12 cellular contexts compared by ENCODE assay signal in the genomic region with DNA sequence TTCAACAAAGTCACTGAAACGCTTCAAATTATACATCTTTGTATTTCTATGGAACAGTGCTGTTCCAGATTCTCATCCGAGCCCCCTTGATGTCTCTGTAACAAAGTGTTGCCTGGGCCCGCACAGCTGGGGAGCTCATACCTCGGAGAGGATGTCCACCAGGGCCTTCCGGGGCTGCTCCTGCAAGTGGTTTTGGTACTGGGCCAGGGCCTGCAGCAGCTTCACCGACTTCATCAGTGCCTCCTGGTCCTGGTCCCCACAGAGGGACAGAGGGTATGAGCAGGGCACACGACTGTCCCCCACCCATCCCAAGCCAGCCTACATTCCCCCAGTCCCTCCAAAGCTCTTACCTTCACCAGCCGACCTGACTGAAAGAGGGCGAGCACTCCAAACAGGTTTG. TPM values are rescaled to one million over a fixed set of nuclear protein-coding genes. Genes with fewer than 3 reads are reported as not detected.
A peak's percentile ranks its signal among the peaks of the same experiment; 100 is the strongest.
DNase-seq lines count a peak whose midpoint lies in the region; ATAC-seq and TF ChIP-seq lines count a peak whose summit lies in the region.
"Had no signal": no experiment of that assay in that cellular context is flagged by ENCODE, and none has a peak within 500 bp of the region (broad histone marks: within the 10 kb centered on the region; RNA-seq: fewer than 3 reads in every experiment).

No MANE protein-coding gene starts in this region.

- peaks cover 9% of the 10 kb centered on the region for H3K27me3 Mint-ChIP-seq in GM23338 (ENCODE audit: insufficient read depth, low read depth, poor library complexity)
- no peaks in the 10 kb centered on the region for H3K27me3 Mint-ChIP-seq in activated T-helper 2 cell treated with anti-CD3 and anti-CD28 coated beads, Interferon-gamma antibody, Interleukin-2, Interleukin-4, amounts not matched to agents 10 μg/mL and 5 μg/mL and 100 μg/mL, durations not matched to agents 14 hours and 24 hours and 36 hours (ENCODE audit: low read depth)

- H2AFZ ChIP-seq in GM23338, result no peak overlapping the region

- H3K4me3 ChIP-seq in AG04450 (ENCODE audit: low read depth, low read length) (peak overlapping the region; percentile 97), GM23338 (peak overlapping the region; percentile 93), lower lobe of right lung (peak overlapping the region; percentile 79)

- H4K20me1 ChIP-seq in GM23338 (replicated peaks; ENCODE audit: insufficient read depth), result peaks cover 11% of the 10 kb centered on the region

- H3K27ac Mint-ChIP-seq in GM23338, result no peak overlapping the region
- no peak overlapping the region for H3K27ac Mint-ChIP-seq in activated T-helper 2 cell treated with anti-CD3 and anti-CD28 coated beads, Interferon-gamma antibody, Interleukin-2, Interleukin-4, amounts not matched to agents 10 μg/mL and 5 μg/mL and 100 μg/mL, durations not matched to agents 14 hours and 24 hours and 36 hours

- TF ChIP-seq CTCF in AG04450 (IDR thresholded peaks at IDR 0.05; ENCODE audit: low read depth, low read length), result no peak
- no peak for TF ChIP-seq CTCF in GM23338 (conservative IDR thresholded peaks at IDR 0.05; ENCODE audit: low read depth in 2 of 2)
- no peak for TF ChIP-seq CTCF in lower lobe of right lung (IDR thresholded peaks at IDR 0.05)

- peaks cover 30% of the 10 kb centered on the region for H3K79me2 ChIP-seq in GM23338 (replicated peaks; ENCODE audit: insufficient read depth)

- no peaks in the 10 kb centered on the region for H3K9me2 ChIP-seq in GM23338 (ENCODE audit: insufficient read depth)

- no peaks in the 10 kb centered on the region for H3K27me3 ChIP-seq in AG04450 (ENCODE audit: control insufficient read depth, insufficient read depth, low read length)
- H3K27me3 ChIP-seq in GM23338 (ENCODE audit: insufficient read depth), result no peaks in the 10 kb centered on the region
- H3K27me3 ChIP-seq in lower lobe of right lung (ENCODE audit: low read depth), result no peaks in the 10 kb centered on the region
- H3K27me3 ChIP-seq: heart left ventricle had no signal

- H3F3A ChIP-seq in GM23338 (replicated peaks; ENCODE audit: low read depth), result peaks cover 11% of the 10 kb centered on the region; the same call in 1 of the 2 replicates

- no peak for ATAC-seq in GM23338
- no peak for ATAC-seq in lower lobe of right lung
- ATAC-seq in HG02973 (IDR thresholded peaks at IDR 0.05; ENCODE audit: unreplicated experiment), result no peak
- no peak for ATAC-seq in GM18870 (IDR thresholded peaks at IDR 0.05; ENCODE audit: unreplicated experiment)
- ATAC-seq: heart left ventricle, right cardiac atrium had no signal

- H3K9me3 ChIP-seq in AG04450 (ENCODE audit: control insufficient read depth, insufficient read depth, low read length) (peaks cover 4% of the 10 kb centered on the region; the same call in 1 of the 2 replicates), lower lobe of right lung (no peaks in the 10 kb centered on the region)
- H3K9me3 ChIP-seq: heart left ventricle had no signal

- H3K36me3 Mint-ChIP-seq in GM23338 (ENCODE audit: low read depth), result peaks cover 64% of the 10 kb centered on the region
- H3K36me3 Mint-ChIP-seq in activated T-helper 2 cell treated with anti-CD3 and anti-CD28 coated beads, Interferon-gamma antibody, Interleukin-2, Interleukin-4, amounts not matched to agents 10 μg/mL and 5 μg/mL and 100 μg/mL, durations not matched to agents 14 hours and 24 hours and 36 hours (ENCODE audit: low read depth), result peaks cover 51% of the 10 kb centered on the region

- H3K4me3 Mint-ChIP-seq in GM23338, result peak overlapping the region; percentile 96
- H3K4me3 Mint-ChIP-seq in activated T-helper 2 cell treated with anti-CD3 and anti-CD28 coated beads, Interferon-gamma antibody, Interleukin-2, Interleukin-4, amounts not matched to agents 10 μg/mL and 5 μg/mL and 100 μg/mL, durations not matched to agents 14 hours and 24 hours and 36 hours (ENCODE audit: low read depth), result peak overlapping the region; percentile 84

- POLR2A ChIA-PET in AG04450 (lab: Yijun Ruan, JAX), result no interaction called here

- H3K36me3 ChIP-seq in GM23338 (ENCODE audit: insufficient read depth) (peaks cover 19% of the 10 kb centered on the region), lower lobe of right lung (peaks cover 52% of the 10 kb centered on the region)

- no peak overlapping the region for H3K27ac ChIP-seq in AG04450 (ENCODE audit: low read depth, low read length)
- no peak overlapping the region for H3K27ac ChIP-seq in GM23338 (ENCODE audit: low read depth)
- no peak overlapping the region for H3K27ac ChIP-seq in lower lobe of right lung

- H3K4me2 ChIP-seq in GM23338, result peak overlapping the region; percentile 84

- CTCF ChIA-PET in AG04450 (lab: Charles Lee), result no interaction called here

- intact Hi-C loops in activated T-helper 2 cell treated with anti-CD3 and anti-CD28 coated beads, Interferon-gamma antibody, Interleukin-2, Interleukin-4, amounts not matched to agents 10 μg/mL and 5 μg/mL and 100 μg/mL, durations not matched to agents 14 hours and 24 hours and 36 hours (cut with micrococcal nuclease), result no loop called here
- intact Hi-C loops in lower lobe of right lung (cut with DNase I), result no loop called here

- H3K4me1 ChIP-seq in GM23338 (ENCODE audit: insufficient read depth) (peaks cover 20% of the 10 kb centered on the region), lower lobe of right lung (peaks cover 21% of the 10 kb centered on the region)

- H3K4me1 Mint-ChIP-seq in GM23338, result peaks cover 28% of the 10 kb centered on the region
- peaks cover 14% of the 10 kb centered on the region for H3K4me1 Mint-ChIP-seq in activated T-helper 2 cell treated with anti-CD3 and anti-CD28 coated beads, Interferon-gamma antibody, Interleukin-2, Interleukin-4, amounts not matched to agents 10 μg/mL and 5 μg/mL and 100 μg/mL, durations not matched to agents 14 hours and 24 hours and 36 hours (ENCODE audit: low read depth)

- DNase-seq in AG04450 (ENCODE audit: low read depth, low spot score), result no peak
- no peak for DNase-seq in GM23338 (ENCODE audit: low spot score)
- DNase-seq in activated T-helper 2 cell treated with anti-CD3 and anti-CD28 coated beads, Interferon-gamma antibody, Interleukin-2, Interleukin-4, amounts not matched to agents 10 μg/mL and 5 μg/mL and 100 μg/mL, durations not matched to agents 14 hours and 24 hours and 36 hours (ENCODE audit: low spot score), result no peak
- peak; percentile 46 for DNase-seq in lower lobe of right lung
- no peak for DNase-seq in foreskin melanocyte
- no peak for DNase-seq in NK-92 (lab: John Stamatoyannopoulos, UW; ENCODE audit: unreplicated experiment)
- DNase-seq: activated gamma-delta T cell had no signal

- H3K9me3 Mint-ChIP-seq in GM23338, result no peaks in the 10 kb centered on the region
- no peaks in the 10 kb centered on the region for H3K9me3 Mint-ChIP-seq in activated T-helper 2 cell treated with anti-CD3 and anti-CD28 coated beads, Interferon-gamma antibody, Interleukin-2, Interleukin-4, amounts not matched to agents 10 μg/mL and 5 μg/mL and 100 μg/mL, durations not matched to agents 14 hours and 24 hours and 36 hours

RNA-seq across cellular contexts. Expression of a gene that starts 1.5 kb away (rescaled TPM):
- 12.5 and 14.7 TPM in 2 replicates for polyA plus RNA-seq in AG04450 (2011; rRNA removed)
- polyA minus RNA-seq in AG04450 (2011; rRNA and poly(A)+ RNA removed), result 23.2 and 30.1 TPM in 2 replicates
- 169 and 213 TPM in 2 replicates for total RNA-seq in GM23338 (2014; rRNA removed; shearing (Covaris generic))
- polyA plus RNA-seq in GM23338 (2016; fragmentation: Nextera tagmentation; extraction: Ambion mirVana), result 66.4 and 70.7 TPM in 2 replicates
- 136 and 137 TPM in 2 replicates for total RNA-seq in activated T-helper 2 cell treated with anti-CD3 and anti-CD28 coated beads, Interferon-gamma antibody, Interleukin-2, Interleukin-4, amounts not matched to agents 10 μg/mL and 5 μg/mL and 100 μg/mL, durations not matched to agents 14 hours and 24 hours and 36 hours
- total RNA-seq in lower lobe of right lung, result 38.8 TPM

RNA-seq across cellular contexts. Expression of a gene that starts 6.7 kb away (rescaled TPM):
- not detected in 2 replicates for polyA plus RNA-seq in AG04450 (2011; rRNA removed)
- polyA minus RNA-seq in AG04450 (2011; rRNA and poly(A)+ RNA removed), result not detected in 2 replicates
- 0.24 TPM in 1 of 2 replicates, not detected in the other for total RNA-seq in GM23338 (2014; rRNA removed; shearing (Covaris generic))
- polyA plus RNA-seq in GM23338 (2016; fragmentation: Nextera tagmentation; extraction: Ambion mirVana), result 0.12 TPM in 1 of 2 replicates, not detected in the other
- not detected in 2 replicates for total RNA-seq in activated T-helper 2 cell treated with anti-CD3 and anti-CD28 coated beads, Interferon-gamma antibody, Interleukin-2, Interleukin-4, amounts not matched to agents 10 μg/mL and 5 μg/mL and 100 μg/mL, durations not matched to agents 14 hours and 24 hours and 36 hours
- 3.7 TPM for total RNA-seq in lower lobe of right lung
- total RNA-seq: heart left ventricle, right cardiac atrium, subcutaneous adipose tissue had no signal
- polyA plus RNA-seq: heart left ventricle, right cardiac atrium had no signal

RNA-seq across cellular contexts. Expression of a gene that starts 30.7 kb away (rescaled TPM):
- polyA plus RNA-seq in AG04450 (2011; rRNA removed), result 0.04 TPM in 1 of 2 replicates, not detected in the other
- polyA minus RNA-seq in AG04450 (2011; rRNA and poly(A)+ RNA removed), result not detected in 2 replicates
- total RNA-seq in GM23338 (2014; rRNA removed; shearing (Covaris generic)), result 1.7 and 4.3 TPM in 2 replicates
- polyA plus RNA-seq in GM23338 (2016; fragmentation: Nextera tagmentation; extraction: Ambion mirVana), result 1.3 and 3.1 TPM in 2 replicates
- not detected in 2 replicates for total RNA-seq in activated T-helper 2 cell treated with anti-CD3 and anti-CD28 coated beads, Interferon-gamma antibody, Interleukin-2, Interleukin-4, amounts not matched to agents 10 μg/mL and 5 μg/mL and 100 μg/mL, durations not matched to agents 14 hours and 24 hours and 36 hours
- total RNA-seq in lower lobe of right lung, result 6.4 TPM

RNA-seq across cellular contexts. Expression of a gene that starts 55.0 kb away (rescaled TPM):
- polyA plus RNA-seq in AG04450 (2011; rRNA removed) (not detected in 2 replicates), GM23338 (2016; fragmentation: Nextera tagmentation; extraction: Ambion mirVana) (1.4 and 1.7 TPM in 2 replicates)
- polyA minus RNA-seq in AG04450 (2011; rRNA and poly(A)+ RNA removed), result not detected in 2 replicates
- 0.78 and 2.3 TPM in 2 replicates for total RNA-seq in GM23338 (2014; rRNA removed; shearing (Covaris generic))
- total RNA-seq in activated T-helper 2 cell treated with anti-CD3 and anti-CD28 coated beads, Interferon-gamma antibody, Interleukin-2, Interleukin-4, amounts not matched to agents 10 μg/mL and 5 μg/mL and 100 μg/mL, durations not matched to agents 14 hours and 24 hours and 36 hours, result 0.09 and 0.16 TPM in 2 replicates
- total RNA-seq in lower lobe of right lung, result 42.0 TPM
